Comparison of ENCODE assay signal across 13 cellular contexts in the genomic region with DNA sequence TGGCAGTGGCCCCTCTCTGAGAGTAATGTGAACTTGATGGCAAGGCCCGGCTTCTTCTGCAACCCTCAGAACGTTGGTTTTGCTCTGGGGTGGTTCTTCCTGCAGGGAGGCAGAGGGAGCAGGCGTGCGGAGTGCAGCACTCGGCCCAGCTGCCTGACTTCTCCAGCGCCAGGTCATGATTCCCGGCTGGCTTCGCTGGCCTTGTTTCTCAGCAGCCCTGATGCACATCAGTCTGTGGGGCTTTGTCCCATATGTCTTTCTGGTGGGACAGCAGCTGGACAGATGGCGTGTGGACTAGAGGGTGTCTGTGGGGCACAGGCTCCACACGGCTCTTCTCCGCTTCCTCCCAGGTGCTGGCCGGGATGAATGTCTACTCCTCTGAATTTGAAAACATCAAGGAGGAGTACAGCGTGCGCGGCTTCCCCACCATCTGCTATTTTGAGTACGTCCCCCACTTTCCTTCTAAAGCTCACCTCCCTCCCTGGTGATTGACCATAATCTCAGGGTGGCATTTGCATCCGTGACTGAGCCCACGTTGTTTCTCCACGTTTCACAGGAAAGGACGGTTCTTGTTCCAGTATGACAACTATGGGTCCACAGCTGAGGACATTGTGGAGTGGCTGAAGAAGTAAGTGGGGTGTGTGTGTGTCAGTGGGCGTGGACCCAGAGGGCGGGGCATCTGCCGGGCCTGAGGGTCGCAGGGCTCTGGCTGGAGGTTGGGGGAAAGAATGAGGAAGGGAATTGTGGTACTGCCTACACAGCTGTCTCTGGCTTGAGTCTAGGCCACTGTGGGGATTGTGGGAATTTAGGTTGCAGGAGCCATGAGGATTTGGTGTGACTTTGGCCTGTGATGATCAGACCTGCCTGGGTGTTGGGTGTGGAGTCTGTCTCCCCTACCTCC.
"Had no signal": no experiment of that assay in that cellular context is flagged by ENCODE, and none has a peak within 500 bp of the region (broad histone marks: within the 10 kb centered on the region; RNA-seq: fewer than 3 reads in every experiment).

No MANE protein-coding gene starts in this region.

- H3K36me3 ChIP-seq: transverse colon had no signal

- H3K4me3 ChIP-seq: mucosa of descending colon, transverse colon had no signal

- ATAC-seq: activated CD8-positive, alpha-beta T cell treated with anti-CD3 and anti-CD28 coated beads for 36 hours; mucosa of descending colon; naive thymus-derived CD8-positive, alpha-beta T cell; WTC11 had no signal

- H3K27ac ChIP-seq: transverse colon had no signal

- H3K27me3 ChIP-seq: transverse colon had no signal

- H3K4me1 Mint-ChIP-seq: naive thymus-derived CD8-positive, alpha-beta T cell had no signal

- H3K27ac Mint-ChIP-seq: activated CD8-positive, alpha-beta T cell treated with anti-CD3 and anti-CD28 coated beads for 36 hours; naive thymus-derived CD8-positive, alpha-beta T cell had no signal

- H3K27me3 Mint-ChIP-seq: activated CD8-positive, alpha-beta T cell treated with anti-CD3 and anti-CD28 coated beads for 36 hours; naive thymus-derived CD8-positive, alpha-beta T cell had no signal

- H3K4me1 ChIP-seq: transverse colon had no signal

- H3K9me3 ChIP-seq: mucosa of descending colon, transverse colon had no signal

- H3K4me3 Mint-ChIP-seq: activated CD8-positive, alpha-beta T cell treated with anti-CD3 and anti-CD28 coated beads for 36 hours; naive thymus-derived CD8-positive, alpha-beta T cell; WTC11 had no signal

- H3K9me3 Mint-ChIP-seq: activated CD8-positive, alpha-beta T cell treated with anti-CD3 and anti-CD28 coated beads for 36 hours; naive thymus-derived CD8-positive, alpha-beta T cell; WTC11 had no signal

- DNase-seq: activated CD4-positive, alpha-beta T cell treated with anti-CD3 and anti-CD28 coated beads for 4 hours; activated CD8-positive, alpha-beta memory T cell treated with anti-CD3 and anti-CD28 coated beads, Interleukin-2, amount 50 U/mL, for 4 hours; activated CD8-positive, alpha-beta T cell treated with anti-CD3 and anti-CD28 coated beads for 36 hours; activated T-cell treated with anti-CD3 and anti-CD28 coated beads, Interleukin-2, amount 50 U/mL, for 48 hours; erythroblast; mucosa of descending colon; naive thymus-derived CD8-positive, alpha-beta T cell; stimulated activated CD4-positive, alpha-beta T cell treated with anti-CD3 and anti-CD28 coated beads, Interleukin-15, amount 100 ng/mL, for 24 hours; stimulated activated CD4-positive, alpha-beta T cell treated with anti-CD3 and anti-CD28 coated beads, Interleukin-4, amount 100 ng/mL, for 1 hour; stimulated activated naive CD4-positive, alpha-beta T cell; T-helper 2 cell; transverse colon had no signal
